Comparison of ENCODE assay signal across 1 cellular context in genomic region chr3:190862209-190863118, GRCh38.
TF ChIP-seq lines count a peak whose summit lies in the region.

TSS of gene GMNC (minus strand) at chr3:190862694. CDS start at chr3:190862615, 79 bp downstream.

TF ChIP-seq in HEK293, 187 proteins besides CTCF, POLR2A, EP300 and RAD21 (continued from another document and continues in another):
- TF ChIP-seq ZNF280C (tag by site-specific recombination; IDR thresholded peaks at IDR 0.05), result no peak
- no peak for TF ChIP-seq ZNF175 (tag by site-specific recombination; IDR thresholded peaks at IDR 0.05)
- TF ChIP-seq ZNF645 (tag by site-specific recombination; IDR thresholded peaks at IDR 0.05), result no peak
- no peak for TF ChIP-seq ZNF791 (tag by site-specific recombination; IDR thresholded peaks at IDR 0.05)
- no peak for TF ChIP-seq ZBTB10 (tag by site-specific recombination; IDR thresholded peaks at IDR 0.05)
- TF ChIP-seq ZIC2 (tag by site-specific recombination; IDR thresholded peaks at IDR 0.05), result peak; percentile 69
- TF ChIP-seq EGR2 (tag by site-specific recombination; IDR thresholded peaks at IDR 0.05; ENCODE audit: low read depth), result no peak
- no peak for TF ChIP-seq ZNF530 (tag by site-specific recombination; IDR thresholded peaks at IDR 0.05; ENCODE audit: low read depth)
- no peak for TF ChIP-seq HOXD13 (CRISPR knock-in tag; IDR thresholded peaks at IDR 0.05; ENCODE audit: borderline replicate concordance)
- no peak for TF ChIP-seq ZNF48 (tag by site-specific recombination; IDR thresholded peaks at IDR 0.05)
- TF ChIP-seq HOXC10 (CRISPR knock-in tag; IDR thresholded peaks at IDR 0.05), result no peak
- TF ChIP-seq ZNF121 (tag by site-specific recombination; IDR thresholded peaks at IDR 0.05), result no peak
- no peak for TF ChIP-seq ZNF24 (tag by site-specific recombination; IDR thresholded peaks at IDR 0.05)
- TF ChIP-seq ZFP37 (tag by site-specific recombination; IDR thresholded peaks at IDR 0.05), result 0 out of 2 replicates have a peak, but pooled peaks have one; percentile 40
- TF ChIP-seq ZNF521 (tag by site-specific recombination; IDR thresholded peaks at IDR 0.05), result no peak
- no peak for TF ChIP-seq ZNF138 (tag by site-specific recombination; IDR thresholded peaks at IDR 0.05; ENCODE audit: borderline replicate concordance)
- TF ChIP-seq RBAK (tag by site-specific recombination; IDR thresholded peaks at IDR 0.05), result no peak
- no peak for TF ChIP-seq KLF17 (tag by site-specific recombination; IDR thresholded peaks at IDR 0.05)
- no peak for TF ChIP-seq MYNN (tag by site-specific recombination; IDR thresholded peaks at IDR 0.05; ENCODE audit: borderline replicate concordance)
- no peak for TF ChIP-seq ZNF560 (tag by site-specific recombination; IDR thresholded peaks at IDR 0.05; ENCODE audit: borderline replicate concordance)
- TF ChIP-seq ZNF324 (tag by site-specific recombination; IDR thresholded peaks at IDR 0.05), result no peak
- TF ChIP-seq KLF1 (tag by site-specific recombination; IDR thresholded peaks at IDR 0.05), result no peak; the same call in 1 of the 2 replicates
- peak; percentile 79 for TF ChIP-seq SP2 (tag by site-specific recombination; IDR thresholded peaks at IDR 0.05)
- TF ChIP-seq ZNF266 (tag by site-specific recombination; IDR thresholded peaks at IDR 0.05; ENCODE audit: low read depth), result no peak
- TF ChIP-seq ZSCAN5A (tag by site-specific recombination; IDR thresholded peaks at IDR 0.05), result no peak
- no peak for TF ChIP-seq ZNF148 (tag by site-specific recombination; IDR thresholded peaks at IDR 0.05; ENCODE audit: borderline replicate concordance)
- TF ChIP-seq GLI2 (tag by site-specific recombination; IDR thresholded peaks at IDR 0.05; ENCODE audit: borderline replicate concordance, low read depth), result no peak
- no peak for TF ChIP-seq ZNF529 (tag by site-specific recombination; IDR thresholded peaks at IDR 0.05; ENCODE audit: insufficient replicate concordance)
- TF ChIP-seq ZNF354C (tag by site-specific recombination; IDR thresholded peaks at IDR 0.05; ENCODE audit: borderline replicate concordance, low read depth), result no peak
- no peak for TF ChIP-seq BCL11A (tag by site-specific recombination; IDR thresholded peaks at IDR 0.05; ENCODE audit: low read depth)
- TF ChIP-seq ZXDB (tag by site-specific recombination; IDR thresholded peaks at IDR 0.05), result no peak
- no peak for TF ChIP-seq ZNF132 (tag by site-specific recombination; IDR thresholded peaks at IDR 0.05; ENCODE audit: borderline replicate concordance)
- no peak for TF ChIP-seq ZNF169 (tag by site-specific recombination; IDR thresholded peaks at IDR 0.05)
- no peak for TF ChIP-seq GLIS1 (tag by site-specific recombination; IDR thresholded peaks at IDR 0.05)
- peak; percentile 78 for TF ChIP-seq ZNF629 (tag by site-specific recombination; IDR thresholded peaks at IDR 0.05)
- TF ChIP-seq ZSCAN16 (tag by site-specific recombination; IDR thresholded peaks at IDR 0.05), result no peak
- no peak for TF ChIP-seq ATF2 (tag by site-specific recombination; IDR thresholded peaks at IDR 0.05; ENCODE audit: low read depth)
- TF ChIP-seq ZBTB17 (tag by site-specific recombination; IDR thresholded peaks at IDR 0.05), result no peak
- TF ChIP-seq ZNF600 (tag by site-specific recombination; IDR thresholded peaks at IDR 0.05), result no peak
- TF ChIP-seq ZNF394 (tag by site-specific recombination; IDR thresholded peaks at IDR 0.05; ENCODE audit: borderline replicate concordance), result no peak
- no peak for TF ChIP-seq PBX3 (CRISPR knock-in tag; IDR thresholded peaks at IDR 0.05)
- peak; percentile 67; the same call in 1 of the 2 replicates for TF ChIP-seq ZNF596 (tag by site-specific recombination; IDR thresholded peaks at IDR 0.05)
- TF ChIP-seq BCL6B (tag by site-specific recombination; IDR thresholded peaks at IDR 0.05), result no peak
- TF ChIP-seq ZNF274 (IDR thresholded peaks at IDR 0.05; ENCODE audit: low read length), result no peak
- TF ChIP-seq ZNF274 (tag by site-specific recombination; IDR thresholded peaks at IDR 0.05; ENCODE audit: borderline replicate concordance), result no peak
- 0 out of 2 replicates have a peak, but pooled peaks have one; percentile 52 for TF ChIP-seq OSR2 (tag by site-specific recombination; IDR thresholded peaks at IDR 0.05)
- no peak for TF ChIP-seq ZNF433 (tag by site-specific recombination; IDR thresholded peaks at IDR 0.05; ENCODE audit: low read depth)
- no peak for TF ChIP-seq ELK4 (IDR thresholded peaks at IDR 0.05; ENCODE audit: borderline replicate concordance, low read depth, low read length)
- TF ChIP-seq ZNF404 (tag by site-specific recombination; IDR thresholded peaks at IDR 0.05), result no peak
- no peak for TF ChIP-seq MZF1 (tag by site-specific recombination; IDR thresholded peaks at IDR 0.05; ENCODE audit: borderline replicate concordance)
- no peak for TF ChIP-seq WT1 (tag by site-specific recombination; IDR thresholded peaks at IDR 0.05)
- no peak for TF ChIP-seq ZNF549 (tag by site-specific recombination; IDR thresholded peaks at IDR 0.05)
- no peak for TF ChIP-seq ZNF37A (tag by site-specific recombination; IDR thresholded peaks at IDR 0.05)
